14 cellular contexts compared by ENCODE assay signal in genomic region chr15:40088929-40089755, GRCh38. TPM values are rescaled to one million over a fixed set of nuclear protein-coding genes. Genes with fewer than 3 reads are reported as not detected.
DNase-seq lines count a peak whose midpoint lies in the region; FAIRE-seq and TF ChIP-seq lines count a peak whose summit lies in the region.
"Had no signal": no experiment of that assay in that cellular context is flagged by ENCODE, and none has a peak within 500 bp of the region (broad histone marks: within the 10 kb centered on the region; RNA-seq: fewer than 3 reads in every experiment).

No MANE protein-coding gene starts in this region.

- intact Hi-C loops in spleen (cut with DNase I; ENCODE audit: low total_unique reads) = no loop called here

- H3K4me1 ChIP-seq in spleen = peaks cover 18 to 65% (median 35%) of the 10 kb centered on the region in 6 donors
- no peaks in the 10 kb centered on the region for H3K4me1 ChIP-seq in CD8-positive, alpha-beta memory T cell (ENCODE audit: insufficient read depth, low read length)

- no peak overlapping the region for H3K4me3 ChIP-seq in spleen
- no peak overlapping the region for H3K4me3 ChIP-seq in CD8-positive, alpha-beta memory T cell (ENCODE audit: low read length)
- H3K4me3 ChIP-seq: psoas muscle had no signal

- no peaks in the 10 kb centered on the region for H3K27me3 ChIP-seq in spleen (replicated peaks in 1 of 7)
- H3K27me3 ChIP-seq in CD8-positive, alpha-beta memory T cell (ENCODE audit: insufficient read depth, low read length, poor library complexity, severe bottlenecking) = no peaks in the 10 kb centered on the region

- H3K36me3 Mint-ChIP-seq in CD8-positive, alpha-beta memory T cell = peaks cover 0 to 32% (median 4%) of the 10 kb centered on the region in 3 donors
- H3K36me3 Mint-ChIP-seq in immature natural killer cell = peaks cover 0 to 4% (median 0%) of the 10 kb centered on the region in 3 donors

- no peak for TF ChIP-seq CTCF in spleen (IDR thresholded peaks at IDR 0.05 in 8 of 11, conservative IDR thresholded peaks at IDR 0.05 in 3 of 11)

- no peaks in the 10 kb centered on the region for H3K9me3 Mint-ChIP-seq in CD8-positive, alpha-beta memory T cell
- H3K9me3 Mint-ChIP-seq in immature natural killer cell = no peaks in the 10 kb centered on the region

- H3K36me3 ChIP-seq in spleen = peaks cover 0 to 36% (median 10%) of the 10 kb centered on the region in 6 donors
- no peaks in the 10 kb centered on the region for H3K36me3 ChIP-seq in CD8-positive, alpha-beta memory T cell (ENCODE audit: insufficient read depth, low read length)

- peak overlapping the region in 1 of 8 donors; percentile 29 for H3K27ac ChIP-seq in spleen
- H3K27ac ChIP-seq in CD8-positive, alpha-beta memory T cell (ENCODE audit: low read depth, low read length) = no peak overlapping the region
- H3K27ac ChIP-seq: psoas muscle had no signal

- 62 to 80% (median 70%) methylated on average over 7 of the region's 7 CpGs for WGBS in spleen, 5 donors

- CTCF ChIA-PET in CD8-positive, alpha-beta memory T cell (lab: Charles Lee) = interaction anchor here (19.8 kb wide), 1 partner anchor 20 kb away, joined by 186 read pairs; the partner anchor contains the start of gene BMF

- no peak for TF ChIP-seq POLR2A in spleen (IDR thresholded peaks at IDR 0.05)

- H3K27ac Mint-ChIP-seq in CD8-positive, alpha-beta memory T cell = no peak overlapping the region
- no peak overlapping the region for H3K27ac Mint-ChIP-seq in immature natural killer cell

- H3K4me3 Mint-ChIP-seq in CD8-positive, alpha-beta memory T cell = no peak overlapping the region
- H3K4me3 Mint-ChIP-seq in immature natural killer cell = no peak overlapping the region

- H3K27me3 Mint-ChIP-seq in CD8-positive, alpha-beta memory T cell = peaks cover 4 to 5% of the 10 kb centered on the region in 2 donors
- H3K27me3 Mint-ChIP-seq in immature natural killer cell (ENCODE audit: low read depth in 3 of 3) = peaks cover 0 to 12% (median 0%) of the 10 kb centered on the region in 3 donors

- POLR2A ChIA-PET in CD8-positive, alpha-beta memory T cell (lab: Charles Lee) = interaction anchor here (0.6 kb wide), 1 partner anchor 15 kb away, joined by 3 read pairs; no protein-coding TSS in a partner anchor

- no peak for DNase-seq in HTR-8/SVneo (ENCODE audit: insufficient read length, low spot score)
- DNase-seq in SKM-1 (lab: John Stamatoyannopoulos, UW; ENCODE audit: unreplicated experiment) = peak; percentile 58
- DNase-seq in iPS-NIHi11 (ENCODE audit: low spot score) = peak; percentile 85
- peak; percentile 55 for DNase-seq in spleen
- no peak for DNase-seq in NCI-H1048 (lab: John Stamatoyannopoulos, UW)
- no peak for DNase-seq in CD8-positive, alpha-beta memory T cell
- no peak for DNase-seq in immature natural killer cell
- DNase-seq in NCI-H2107 treated with DMSO at 0.1 percent for 48 hours (lab: John Stamatoyannopoulos, UW; ENCODE audit: unreplicated experiment) = no peak
- DNase-seq: Calu3, NCI-H2029, PC-3 had no signal

- FAIRE-seq in HTR-8/SVneo (lab: Jason Lieb, UNC) = peak; percentile 36
- FAIRE-seq: GM12891, keratinocyte had no signal

- H3K4me1 Mint-ChIP-seq in CD8-positive, alpha-beta memory T cell = peaks cover 0 to 7% (median 2%) of the 10 kb centered on the region in 3 donors
- H3K4me1 Mint-ChIP-seq in immature natural killer cell = no peaks in the 10 kb centered on the region

- H3K9me3 ChIP-seq in spleen = no peaks in the 10 kb centered on the region
- H3K9me3 ChIP-seq in CD8-positive, alpha-beta memory T cell (ENCODE audit: low read length) = no peaks in the 10 kb centered on the region
- H3K9me3 ChIP-seq: psoas muscle had no signal

RNA-seq across cellular contexts. Expression of gene BMF, which starts 19.5 kb away (rescaled TPM):
- total RNA-seq in spleen = 10 to 100 TPM; 16.9 to 77.9 (median 36.1) TPM
- polyA plus RNA-seq in spleen = 10 to 100 TPM; 25.5 to 33.1 (median 27.7) TPM
- total RNA-seq in CD8-positive, alpha-beta memory T cell = 10 to 100 TPM; 15.3 to 16.8 TPM
- polyA plus RNA-seq in CD8-positive, alpha-beta memory T cell = 2.3 TPM
- under 1 TPM in 2 of 3 donors, not detected in 1; 0.38 to 0.80 TPM for polyA plus RNA-seq in immature natural killer cell

RNA-seq across cellular contexts. Expression of gene SRP14, which starts 50.2 kb away (rescaled TPM):
- total RNA-seq in spleen = 100 to 1,000 TPM; 109 to 256 (median 145) TPM
- polyA plus RNA-seq in spleen (100 to 1,000 TPM; 295 to 356 (median 353) TPM), immature natural killer cell (1,000 to 10,000 TPM in 1 of 3 donors, 100 to 1,000 TPM in 2; 744 to 1,102 (median 786) TPM)
- total RNA-seq in CD8-positive, alpha-beta memory T cell = 100 to 1,000 TPM; 202 to 203 TPM
- 835 TPM for polyA plus RNA-seq in CD8-positive, alpha-beta memory T cell

Comparison
In these comparisons a context has a peak if more than half of its experiments do, and no peak if none do; other contexts are left out.
1. DNase-seq: peak in SKM-1 (single experiment), iPS-NIHi11 (single experiment) and spleen (single experiment); none in HTR-8/SVneo (single experiment), NCI-H1048 (single experiment), CD8-positive, alpha-beta memory T cell (0 of 5), immature natural killer cell (0 of 3) and NCI-H2107 treated with DMSO at 0.1 percent for 48 hours (single experiment).